10 cellular contexts compared by ENCODE assay signal in the genomic region with DNA sequence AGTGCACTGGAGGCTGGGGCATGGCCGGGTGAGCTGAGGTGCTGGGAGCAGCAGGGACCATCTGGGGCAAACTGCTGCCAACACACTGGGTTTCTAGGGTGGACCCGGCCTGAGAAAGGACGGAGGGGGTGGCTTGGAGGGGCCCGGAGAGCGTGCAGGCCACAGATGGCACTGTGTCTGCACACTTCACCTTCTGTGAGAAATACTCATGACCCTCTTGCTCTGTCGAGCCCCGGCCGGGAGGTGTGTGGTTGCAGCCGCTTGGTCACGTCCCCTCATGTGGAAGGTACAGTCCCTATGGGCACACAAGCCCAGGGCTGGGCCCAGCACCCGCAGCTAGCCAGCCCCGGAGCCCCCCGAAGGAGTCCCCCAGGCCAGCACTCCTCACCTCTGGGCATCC. TPM values are rescaled to one million over a fixed set of nuclear protein-coding genes. Genes with fewer than 3 reads are reported as not detected.
DNase-seq lines count a peak whose midpoint lies in the region; ATAC-seq, FAIRE-seq and TF ChIP-seq lines count a peak whose summit lies in the region.
"Had no signal": no experiment of that assay in that cellular context is flagged by ENCODE, and none has a peak within 500 bp of the region (broad histone marks: within the 10 kb centered on the region; RNA-seq: fewer than 3 reads in every experiment).

No MANE protein-coding gene starts in this region.

- H3K4me2 ChIP-seq in MM.1S (ENCODE audit: low read depth, low read length): peak overlapping the region; percentile 69

- intact Hi-C loops in sciatic nerve (cut with DNase I): no loop called here

- H3K79me2 ChIP-seq in MM.1S (ENCODE audit: low read length): no peaks in the 10 kb centered on the region

- H3K4me3 ChIP-seq in GM12865 (ENCODE audit: low read depth, low read length) (peak overlapping the region; percentile 7), MM.1S (ENCODE audit: low read length) (no peak overlapping the region)
- H3K4me3 ChIP-seq: breast epithelium had no signal

- peak overlapping the region; percentile 75 to 97 (median 92) for H3K27ac Mint-ChIP-seq in naive B cell

- peaks cover 66 to 79% (median 71%) of the 10 kb centered on the region in 3 donors for H3K4me1 Mint-ChIP-seq in naive B cell

- H3K36me3 ChIP-seq in MM.1S (replicated peaks; ENCODE audit: insufficient read depth, low read length): no peaks in the 10 kb centered on the region
- H3K36me3 ChIP-seq: breast epithelium had no signal

- no peak for TF ChIP-seq CTCF in GM12865 (IDR thresholded peaks at IDR 0.05; ENCODE audit: insufficient read depth, low read depth, low read length, missing control alignments)
- no peak for TF ChIP-seq CTCF in MM.1S (IDR thresholded peaks at IDR 0.05; ENCODE audit: low read length)
- TF ChIP-seq CTCF in GM10266 (IDR thresholded peaks at IDR 0.05; ENCODE audit: control insufficient read depth, insufficient read depth, low read depth, missing control alignments): no peak

- H3K27ac ChIP-seq in MM.1S (ENCODE audit: low read length): peak overlapping the region; percentile 35; the same call in 1 of the 2 replicates
- H3K27ac ChIP-seq: breast epithelium had no signal

- H3K4me3 Mint-ChIP-seq in naive B cell: peak overlapping the region; percentile 78 to 94 (median 90)

- peak; percentile 26 for ATAC-seq in GM21529 (IDR thresholded peaks at IDR 0.05; ENCODE audit: unreplicated experiment)
- peak; percentile 21 to 29 for ATAC-seq in naive B cell (ENCODE audit: low read depth in 2 of 2)
- no peak for ATAC-seq in sciatic nerve

- H3F3A ChIP-seq in MM.1S (ENCODE audit: insufficient read depth, low read length): no peaks in the 10 kb centered on the region

- no peak for FAIRE-seq in GM19239 (lab: Jason Lieb, UNC)

- H3K27me3 ChIP-seq in MM.1S (replicated peaks; ENCODE audit: insufficient read depth, low read length): no peaks in the 10 kb centered on the region

- peak overlapping the region; percentile 50 for H2AFZ ChIP-seq in MM.1S (ENCODE audit: low read length)

- H3K9ac ChIP-seq in MM.1S (ENCODE audit: low read length): no peak overlapping the region

- no peaks in the 10 kb centered on the region for H3K9me3 Mint-ChIP-seq in naive B cell

- H3K9me3 ChIP-seq in MM.1S (replicated peaks; ENCODE audit: insufficient read depth, low read length): no peaks in the 10 kb centered on the region
- H3K9me3 ChIP-seq: breast epithelium had no signal

- no peaks in the 10 kb centered on the region for H3K27me3 Mint-ChIP-seq in naive B cell

- no peaks in the 10 kb centered on the region for H3K36me3 Mint-ChIP-seq in naive B cell

- DNase-seq in GM12865 (ENCODE audit: low read depth): no peak
- no peak for DNase-seq in MM.1S
- peak; percentile 31 for DNase-seq in naive B cell
- DNase-seq in GM10266 (ENCODE audit: extremely low spot score): no peak
- DNase-seq in GM19239 (ENCODE audit: insufficient read length, low spot score): no peak
- DNase-seq in sciatic nerve (ENCODE audit: low spot score): no peak
- DNase-seq in SW 1271 (lab: John Stamatoyannopoulos, UW): no peak
- DNase-seq: NCI-H2081 had no signal

- no peaks in the 10 kb centered on the region for H4K20me1 ChIP-seq in MM.1S (ENCODE audit: insufficient read depth, low read length)

- peaks cover 17% of the 10 kb centered on the region for H3K4me1 ChIP-seq in MM.1S (ENCODE audit: low read length)
- H3K4me1 ChIP-seq: breast epithelium had no signal

- no peaks in the 10 kb centered on the region for H3K9me2 ChIP-seq in MM.1S (replicated peaks; ENCODE audit: insufficient read depth, low read length)

RNA-seq across cellular contexts. Expression of a gene that starts 59.7 kb away (rescaled TPM):
- polyA plus RNA-seq in naive B cell (ENCODE audit: low read depth in 6 of 6): 100 to 1,000 TPM in 5 of 6 donors, 10 to 100 TPM in 1; 80.1 to 189 (median 157) TPM
- total RNA-seq in sciatic nerve: 28.1 TPM
